In genomic region chr5:140205216-140205615, GRCh38 we compare ENCODE assay signal across 16 cellular contexts. TPM values are rescaled to one million over a fixed set of nuclear protein-coding genes. Genes with fewer than 3 reads are reported as not detected.
DNase-seq lines count a peak whose midpoint lies in the region; ATAC-seq, FAIRE-seq and TF ChIP-seq lines count a peak whose summit lies in the region.
"Had no signal": no experiment of that assay in that cellular context is flagged by ENCODE, and none has a peak within 500 bp of the region (broad histone marks: within the 10 kb centered on the region; RNA-seq: fewer than 3 reads in every experiment).

No MANE protein-coding gene starts in this region.

- ATAC-seq in pancreas (peak in 3 of 4 donors; percentile 20 to 37 (median 37)), HG02938 (IDR thresholded peaks at IDR 0.05; ENCODE audit: unreplicated experiment) (no peak)
- ATAC-seq: GM12878 had no signal

- no peaks in the 10 kb centered on the region for H3K79me2 ChIP-seq in OCI-LY7 (ENCODE audit: insufficient read depth, low read depth, low read length)

- H4K20me1 ChIP-seq in OCI-LY7 (ENCODE audit: insufficient read depth, low read length) = no peaks in the 10 kb centered on the region

- H3K9me3 ChIP-seq in cardiac muscle cell (ENCODE audit: low read depth) (no peaks in the 10 kb centered on the region), pancreas (no peaks in the 10 kb centered on the region), uterus (no peaks in the 10 kb centered on the region), OCI-LY7 (ENCODE audit: low read length) (no peaks in the 10 kb centered on the region)

- no peak for TF ChIP-seq POLR2A in uterus (IDR thresholded peaks at IDR 0.05)

- no peak for FAIRE-seq in pancreas (lab: Jason Lieb, UNC)
- FAIRE-seq: GM12878 had no signal

- TF ChIP-seq CTCF in cardiac muscle cell (IDR thresholded peaks at IDR 0.05; ENCODE audit: low read depth, low read length) (no peak), pancreas (IDR thresholded peaks at IDR 0.05) (no peak), uterus (IDR thresholded peaks at IDR 0.05) (no peak), OCI-LY7 (conservative IDR thresholded peaks at IDR 0.05; ENCODE audit: low read length) (no peak)

- H3K9me2 ChIP-seq in OCI-LY7 (ENCODE audit: insufficient read depth, low read length) = no peaks in the 10 kb centered on the region

- H3K27me3 ChIP-seq in cardiac muscle cell (no peaks in the 10 kb centered on the region), pancreas (no peaks in the 10 kb centered on the region), uterus (no peaks in the 10 kb centered on the region)

- BruUV-seq in OCI-LY7 (replicated peaks; lab: Mats Ljungman, UMichigan) = no TSS peak

- DNase-seq in ELR (ENCODE audit: low read depth) (peak; percentile 47), NCI-H226 (peak; percentile 20), cardiac muscle cell (ENCODE audit: low read depth in 1 of 2, low spot score in 1 of 2) (peak in 1 of 2 donors; percentile 30), pancreas (no peak), uterus (no peak), OCI-LY7 (ENCODE audit: low spot score) (no peak)
- DNase-seq in activated CD4-positive, CD25-positive, alpha-beta regulatory T cell treated with anti-CD3 and anti-CD28 coated beads, Interleukin-2, amount 50 U/mL, for 72 hours = no peak
- DNase-seq: activated CD4-positive, alpha-beta T cell treated with anti-CD3 and anti-CD28 coated beads, Interleukin-2, amount 10 ng/mL, durations not matched to agents 24 days and 14 days; activated T-cell treated with anti-CD3 and anti-CD28 coated beads, Interleukin-2, amount 50 U/mL, for 48 hours; NCI-H1105; PC-9; T-helper 1 cell; trophoblast cell had no signal

- no peak overlapping the region for H2AFZ ChIP-seq in OCI-LY7 (ENCODE audit: low read length)
- H2AFZ ChIP-seq: PC-9 had no signal

- H3K36me3 ChIP-seq in cardiac muscle cell (no peaks in the 10 kb centered on the region), pancreas (no peaks in the 10 kb centered on the region), uterus (no peaks in the 10 kb centered on the region), OCI-LY7 (ENCODE audit: insufficient read depth, low read length) (no peaks in the 10 kb centered on the region)

- H3K4me2 ChIP-seq in OCI-LY7 (ENCODE audit: low read length) = no peak overlapping the region
- H3K4me2 ChIP-seq: PC-9 had no signal

- H3K27ac ChIP-seq in cardiac muscle cell = peak overlapping the region; percentile 48
- H3K27ac ChIP-seq in pancreas = no peak overlapping the region
- no peak overlapping the region for H3K27ac ChIP-seq in uterus
- no peak overlapping the region for H3K27ac ChIP-seq in OCI-LY7 (ENCODE audit: low read depth, low read length, poor library complexity, severe bottlenecking)
- H3K27ac ChIP-seq: C4-2B, PC-9 had no signal

- WGBS in pancreas, 2 donors = 59 to 64% methylated on average over 2 of the region's 2 CpGs

- intact Hi-C loops in pancreas (cut with DNase I) = no loop called here
- intact Hi-C loops in uterus (cut with DNase I; ENCODE audit: low total_unique reads) = no loop called here
- intact Hi-C loops in OCI-LY7 (cut with micrococcal nuclease; ENCODE audit: unreplicated experiment) = no loop called here

- CTCF ChIA-PET in OCI-LY7 (lab: Charles Lee; ENCODE audit: unreplicated experiment) = no interaction called here

- H3K4me3 ChIP-seq in cardiac muscle cell = no peak overlapping the region
- H3K4me3 ChIP-seq in pancreas = no peak overlapping the region
- H3K4me3 ChIP-seq in uterus = no peak overlapping the region
- H3K4me3 ChIP-seq in OCI-LY7 (ENCODE audit: low read depth, low read length, poor library complexity, severe bottlenecking) = no peak overlapping the region
- H3K4me3 ChIP-seq: GM12878, PC-9 had no signal

- POLR2A ChIA-PET in OCI-LY7 (lab: Charles Lee) = no interaction called here

- H3K4me1 ChIP-seq in cardiac muscle cell (ENCODE audit: low read depth) = no peaks in the 10 kb centered on the region
- H3K4me1 ChIP-seq in pancreas = peaks cover 20 to 31% (median 27%) of the 10 kb centered on the region in 3 donors
- no peaks in the 10 kb centered on the region for H3K4me1 ChIP-seq in uterus
- H3K4me1 ChIP-seq in OCI-LY7 (ENCODE audit: insufficient read depth, low read length, poor library complexity, severe bottlenecking) = no peaks in the 10 kb centered on the region

RNA-seq across cellular contexts. Expression of gene CYSTM1, which starts 30.2 kb away (rescaled TPM):
- total RNA-seq in cardiac muscle cell (31.8 and 53.1 TPM in 2 replicates), pancreas (10 to 100 TPM; 30.2 to 66.2 (median 44.9) TPM), uterus (10 to 100 TPM in 3 of 4 donors, 1 to 10 TPM in 1; 4.4 to 76.8 (median 45.3) TPM), OCI-LY7 (2022) (21.4 and 23.8 TPM in 2 replicates)
- polyA plus RNA-seq in cardiac muscle cell (72.4 and 83.7 TPM in 2 replicates), pancreas (100 to 1,000 TPM in 1 of 2 donors, 10 to 100 TPM in 1; 80.6 to 185 TPM)
- 11.4 and 36.7 TPM in 2 replicates for total RNA-seq in OCI-LY7 (2014; rRNA removed; shearing (Covaris generic))

Comparison
In these comparisons a context has a peak if more than half of its experiments do, and no peak if none do; other contexts are left out.
1. DNase-seq: peak in ELR (single experiment) and NCI-H226 (single experiment); none in pancreas (0 of 6), uterus (0 of 2), activated CD4-positive, CD25-positive, alpha-beta regulatory T cell treated with anti-CD3 and anti-CD28 coated beads, Interleukin-2, amount 50 U/mL, for 72 hours (single experiment) and OCI-LY7 (single experiment).